ENCODE assay signal across 1 cellular context in genomic region chr6:43738267-43738676, GRCh38.
TF ChIP-seq lines count a peak whose summit lies in the region.

No MANE protein-coding gene starts in this region.

TF ChIP-seq in H1, 55 proteins besides CTCF, POLR2A, EP300 and RAD21:
- no peak for TF ChIP-seq RXRA (IDR thresholded peaks at IDR 0.05; ENCODE audit: insufficient read depth, low read depth, low read length)
- TF ChIP-seq PHF8 (conservative IDR thresholded peaks at IDR 0.05; ENCODE audit: low read depth, low read length), result no peak
- TF ChIP-seq KDM1A (IDR thresholded peaks at IDR 0.05; ENCODE audit: borderline replicate concordance, low read length), result no peak
- TF ChIP-seq ASH2L (IDR thresholded peaks at IDR 0.05; ENCODE audit: low read length), result no peak
- no peak for TF ChIP-seq HDAC2 (IDR thresholded peaks at IDR 0.05; ENCODE audit: borderline replicate concordance in 1 of 2, low read depth in 2 of 2, low read length in 2 of 2)
- TF ChIP-seq JUN (IDR thresholded peaks at IDR 0.05; ENCODE audit: low read depth, low read length), result no peak
- TF ChIP-seq SP2 (IDR thresholded peaks at IDR 0.05; ENCODE audit: low read length), result no peak
- TF ChIP-seq SUZ12 (IDR thresholded peaks at IDR 0.05; ENCODE audit: low read length), result no peak
- no peak for TF ChIP-seq SIX5 (IDR thresholded peaks at IDR 0.05; ENCODE audit: low read depth, low read length)
- TF ChIP-seq E2F6 (IDR thresholded peaks at IDR 0.05), result no peak
- no peak for TF ChIP-seq JUND (IDR thresholded peaks at IDR 0.05; ENCODE audit: low read length)
- TF ChIP-seq ATF2 (IDR thresholded peaks at IDR 0.05; ENCODE audit: low read length), result no peak
- no peak for TF ChIP-seq RBBP5 (IDR thresholded peaks at IDR 0.05; ENCODE audit: borderline replicate concordance, low read depth, low read length)
- TF ChIP-seq MAX (IDR thresholded peaks at IDR 0.05), result no peak
- TF ChIP-seq ATF3 (IDR thresholded peaks at IDR 0.05; ENCODE audit: insufficient read depth, low read depth, low read length), result no peak
- TF ChIP-seq NANOG (IDR thresholded peaks at IDR 0.05; ENCODE audit: insufficient read depth, low read depth, low read length, poor library complexity, severe bottlenecking), result no peak
- TF ChIP-seq FOSL1 (IDR thresholded peaks at IDR 0.05; ENCODE audit: insufficient read depth, low read depth, low read length), result no peak
- no peak for TF ChIP-seq SP1 (IDR thresholded peaks at IDR 0.05; ENCODE audit: low read depth, low read length)
- TF ChIP-seq MAFK (IDR thresholded peaks at IDR 0.05; ENCODE audit: low read depth, low read length), result no peak
